ENCODE assay signal across 1 cellular context in the genomic region with DNA sequence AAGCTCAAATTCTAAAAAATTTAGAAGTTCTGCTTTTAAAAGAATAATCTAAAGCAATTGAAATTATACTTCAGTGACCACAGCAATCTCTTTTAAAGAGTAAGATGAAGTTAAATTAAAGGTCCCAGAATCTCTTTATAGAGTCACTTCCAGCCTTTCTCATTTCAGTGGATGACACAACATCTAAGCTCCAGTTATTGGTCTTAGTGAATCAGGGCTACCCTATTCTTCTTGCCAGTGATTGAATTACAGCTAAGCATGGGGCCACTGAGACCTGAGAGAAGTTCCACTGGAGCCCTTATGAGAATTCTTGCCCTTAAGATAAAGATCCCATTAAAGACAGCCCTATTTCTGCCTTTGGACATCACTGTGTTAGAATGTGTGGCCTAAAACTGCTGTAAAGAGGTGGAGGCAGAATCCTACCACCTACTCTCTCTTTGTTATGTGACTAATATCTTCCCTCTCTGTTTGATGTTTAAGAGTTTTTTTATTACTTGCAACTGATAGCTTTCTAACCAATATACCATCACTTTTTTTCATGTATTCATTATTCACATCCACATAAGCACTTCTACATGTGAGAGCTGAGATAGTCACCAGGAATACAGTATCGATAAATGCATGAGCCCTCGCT.
TF ChIP-seq lines count a peak whose summit lies in the region.

No MANE protein-coding gene starts in this region.

TF ChIP-seq in A549, 52 proteins besides CTCF, POLR2A, EP300 and RAD21 (continued from another document):
- TF ChIP-seq KDM1A (IDR thresholded peaks at IDR 0.05; ENCODE audit: low read depth) (no peak), EHF (CRISPR knock-in tag; IDR thresholded peaks at IDR 0.05) (no peak), RCOR1 (IDR thresholded peaks at IDR 0.05; ENCODE audit: low read depth, low read length) (no peak), CBX8 (IDR thresholded peaks at IDR 0.05) (no peak), CHD2 (IDR thresholded peaks at IDR 0.05; ENCODE audit: low read length, partially characterized antibody) (no peak), HOXB5 (CRISPR knock-in tag; IDR thresholded peaks at IDR 0.05) (no peak), CEBPB (IDR thresholded peaks at IDR 0.05) (no peak), ELK1 (IDR thresholded peaks at IDR 0.05; ENCODE audit: low read depth, low read length) (no peak), E2F6 (IDR thresholded peaks at IDR 0.05; ENCODE audit: borderline replicate concordance, low read depth) (no peak), TP53 (CRISPR knock-in tag; IDR thresholded peaks at IDR 0.05) (no peak), CBX2 (IDR thresholded peaks at IDR 0.05; ENCODE audit: borderline replicate concordance, low read depth) (no peak), RNF2 (IDR thresholded peaks at IDR 0.05; ENCODE audit: borderline replicate concordance, low read depth) (no peak), HDAC2 (IDR thresholded peaks at IDR 0.05) (no peak), REST (IDR thresholded peaks at IDR 0.05) (no peak), FOSB (CRISPR knock-in tag; IDR thresholded peaks at IDR 0.05) (no peak), MAFK (IDR thresholded peaks at IDR 0.05; ENCODE audit: partially characterized antibody) (no peak), ESRRA (IDR thresholded peaks at IDR 0.05; ENCODE audit: borderline replicate concordance, low read length) (no peak), JUN (IDR thresholded peaks at IDR 0.05) (no peak)
